ENCODE assay signal across 8 cellular contexts in the genomic region with DNA sequence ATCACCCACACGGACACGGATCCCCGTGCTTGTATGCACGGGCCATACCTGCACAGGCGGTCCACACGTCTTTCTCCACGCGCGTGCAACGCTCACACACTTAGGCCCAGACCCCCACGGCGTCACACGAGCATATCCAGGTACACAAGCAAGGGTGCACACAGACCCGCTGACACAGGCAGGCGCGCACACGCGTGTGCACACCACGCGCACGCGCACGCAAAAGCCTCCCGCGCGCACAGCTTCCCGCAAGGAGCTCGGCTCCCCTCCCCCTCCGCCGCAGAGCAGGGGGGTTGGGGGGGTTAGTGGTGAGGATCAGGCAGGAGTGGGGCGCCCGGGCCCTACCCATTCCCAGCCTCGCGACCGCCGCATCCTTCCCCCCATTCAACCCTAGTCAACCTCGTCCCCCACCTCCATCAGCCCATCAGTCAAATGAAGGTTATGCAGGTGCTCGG. TPM values are rescaled to one million over a fixed set of nuclear protein-coding genes. Genes with fewer than 3 reads are reported as not detected.
DNase-seq lines count a peak whose midpoint lies in the region; ATAC-seq and TF ChIP-seq lines count a peak whose summit lies in the region.

No MANE protein-coding gene starts in this region.

- H3K9ac ChIP-seq in PC-3 (ENCODE audit: low read length): peak overlapping the region; percentile 55
- H3K9ac ChIP-seq in stomach smooth muscle (ENCODE audit: low read length in 2 of 2): peak overlapping the region; percentile 47

- H3F3A ChIP-seq in PC-3 (ENCODE audit: low read length, unreplicated experiment): no peaks in the 10 kb centered on the region

- TF ChIP-seq CTCF in PC-3 (conservative IDR thresholded peaks at IDR 0.05; ENCODE audit: low read depth, low read length) (no peak), lung (IDR thresholded peaks at IDR 0.05; ENCODE audit: control extremely low read depth, extremely low read depth) (no peak)

- POLR2A ChIA-PET in PC-3 (lab: Charles Lee; ENCODE audit: unreplicated experiment): interaction anchor here (2.0 kb wide), 1 partner anchor 78 kb away, joined by 10 read pairs; a partner anchor contains a TSS

- peak overlapping the region; percentile 98 for H3K4me2 ChIP-seq in PC-3 (ENCODE audit: low read length)

- H3K27ac Mint-ChIP-seq in activated naive CD4-positive, alpha-beta T cell treated with anti-CD3 and anti-CD28 coated beads for 36 hours: peak overlapping the region; percentile 53

- peaks cover 9% of the 10 kb centered on the region for H3K36me3 Mint-ChIP-seq in activated naive CD4-positive, alpha-beta T cell treated with anti-CD3 and anti-CD28 coated beads for 36 hours (ENCODE audit: low read depth)

- peak overlapping the region; percentile 84 for H2AFZ ChIP-seq in PC-3 (ENCODE audit: low read length)

- H3K9me3 Mint-ChIP-seq in activated naive CD4-positive, alpha-beta T cell treated with anti-CD3 and anti-CD28 coated beads for 36 hours: no peaks in the 10 kb centered on the region

- no peaks in the 10 kb centered on the region for H3K9me2 ChIP-seq in PC-3 (replicated peaks; ENCODE audit: low read length)

- H3K4me1 ChIP-seq in PC-3 (ENCODE audit: insufficient read depth, low read length) (peaks cover 16% of the 10 kb centered on the region), lung (ENCODE audit: control insufficient read depth in 2 of 2, insufficient read depth in 2 of 2, low read length in 2 of 2) (peaks cover 4 to 8% of the 10 kb centered on the region in 2 donors), stomach smooth muscle (ENCODE audit: control insufficient read depth, insufficient read depth, low read length) (peaks cover 33% of the 10 kb centered on the region)

- no peaks in the 10 kb centered on the region for H3K27me3 ChIP-seq in PC-3 (ENCODE audit: low read length)
- no peaks in the 10 kb centered on the region for H3K27me3 ChIP-seq in lung (ENCODE audit: control insufficient read depth, insufficient read depth)
- H3K27me3 ChIP-seq in stomach smooth muscle (ENCODE audit: control insufficient read depth in 1 of 2, insufficient read depth in 2 of 2, low read length in 2 of 2): no peaks in the 10 kb centered on the region

- H3K79me2 ChIP-seq in PC-3 (ENCODE audit: low read length): peaks cover 23% of the 10 kb centered on the region

- H3K9me3 ChIP-seq in PC-3 (ENCODE audit: low read length): no peaks in the 10 kb centered on the region
- no peaks in the 10 kb centered on the region for H3K9me3 ChIP-seq in lung (ENCODE audit: control insufficient read depth in 2 of 2, insufficient read depth in 1 of 2, low read length in 1 of 2)
- H3K9me3 ChIP-seq in stomach smooth muscle (ENCODE audit: control insufficient read depth in 2 of 2, low read length in 2 of 2): no peaks in the 10 kb centered on the region

- H3K4me3 ChIP-seq in PC-3 (ENCODE audit: low read length) (peak overlapping the region; percentile 82), lung (peak overlapping the region; percentile 53), stomach smooth muscle (ENCODE audit: low read length in 2 of 2) (peak overlapping the region; percentile 90 to 92)

- peak overlapping the region; percentile 94 for H3K4me3 Mint-ChIP-seq in activated naive CD4-positive, alpha-beta T cell treated with anti-CD3 and anti-CD28 coated beads for 36 hours

- H3K36me3 ChIP-seq in PC-3 (ENCODE audit: low read depth, low read length) (peaks cover 4% of the 10 kb centered on the region; the same call in 1 of the 2 replicates), lung (ENCODE audit: control insufficient read depth in 2 of 2, insufficient read depth in 2 of 2, low read length in 2 of 2) (peaks cover 0 to 2% of the 10 kb centered on the region in 2 donors), stomach smooth muscle (ENCODE audit: control insufficient read depth in 2 of 2, insufficient read depth in 2 of 2, low read length in 2 of 2) (peaks cover 0 to 15% of the 10 kb centered on the region in 2 donors)

- H3K4me1 Mint-ChIP-seq in activated naive CD4-positive, alpha-beta T cell treated with anti-CD3 and anti-CD28 coated beads for 36 hours (ENCODE audit: low read depth): peaks cover 22% of the 10 kb centered on the region

- WGBS in lung, 2 donors: 1% methylated on average over 36 to 38 of the region's 38 CpGs

- no peak overlapping the region for H3K27ac ChIP-seq in PC-3 (ENCODE audit: low read length)
- H3K27ac ChIP-seq in lung (ENCODE audit: low read depth in 1 of 2, low read length in 1 of 2): peak overlapping the region; percentile 50 to 67
- peak overlapping the region; percentile 53 for H3K27ac ChIP-seq in stomach smooth muscle (ENCODE audit: low read length)

- ATAC-seq in PC-3 (peak; percentile 2), lung (ENCODE audit: insufficient read depth, low FRiP score) (no peak)

- CTCF ChIA-PET in activated naive CD4-positive, alpha-beta T cell treated with anti-CD3 and anti-CD28 coated beads for 36 hours (lab: Charles Lee): interaction anchor here (0.9 to 8.2 kb wide), 5 partner anchors 11 to 136 kb away, joined by 3 to 117 read pairs (median 5); a partner anchor contains a TSS
- CTCF ChIA-PET in PC-3 (lab: Charles Lee): interaction anchor here (0.5 to 1.2 kb wide), 2 partner anchors 28 to 49 kb away, joined by 3 to 6 read pairs; no protein-coding TSS in a partner anchor

- intact Hi-C loops in activated naive CD4-positive, alpha-beta T cell treated with anti-CD3 and anti-CD28 coated beads for 36 hours (cut with micrococcal nuclease): no loop called here
- intact Hi-C loops in PC-3 (cut with micrococcal nuclease): loop anchor here (10.0 kb wide), 2 partner anchors 121 to 211 kb away; a partner anchor contains a TSS

- H3K27me3 Mint-ChIP-seq in activated naive CD4-positive, alpha-beta T cell treated with anti-CD3 and anti-CD28 coated beads for 36 hours (ENCODE audit: low read depth): peaks cover under 1% of the 10 kb centered on the region

- peak; percentile 54 for DNase-seq in activated naive CD4-positive, alpha-beta T cell treated with anti-CD3 and anti-CD28 coated beads for 36 hours
- DNase-seq in activated naive CD4-positive, alpha-beta T cell treated with Interleukin-2 at 50 U/mL for 16 hours: no peak
- DNase-seq in PC-3: peak; percentile 30
- DNase-seq in cerebellum (ENCODE audit: low spot score): peak; percentile 69
- DNase-seq in lung (ENCODE audit: low spot score): no peak
- DNase-seq in mesenteric fat pad (ENCODE audit: low spot score): no peak
- DNase-seq in NCI-H1105 (lab: John Stamatoyannopoulos, UW): no peak

- H4K20me1 ChIP-seq in PC-3 (ENCODE audit: low read length): no peaks in the 10 kb centered on the region

- BruUV-seq in PC-3 (replicated peaks; lab: Mats Ljungman, UMichigan): TSS peak; percentile 31

RNA-seq across cellular contexts. Expression of a gene that starts 0.4 kb away (rescaled TPM):
- 1 to 10 TPM; 3.8 to 6.0 TPM for total RNA-seq in activated naive CD4-positive, alpha-beta T cell treated with anti-CD3 and anti-CD28 coated beads for 36 hours
- total RNA-seq in PC-3 (2014; rRNA removed) (5.7 and 6.7 TPM in 2 replicates), cerebellum (35.7 TPM), lung (1 to 10 TPM; 3.1 to 6.7 TPM), mesenteric fat pad (3.0 TPM)
- polyA plus RNA-seq in lung: 1 to 10 TPM; 1.1 to 1.5 TPM

RNA-seq across cellular contexts. Expression of a gene that starts 10.4 kb away (rescaled TPM):
- total RNA-seq in activated naive CD4-positive, alpha-beta T cell treated with anti-CD3 and anti-CD28 coated beads for 36 hours: 1 to 10 TPM; 6.3 to 6.5 TPM
- total RNA-seq in PC-3 (2014; rRNA removed) (34.2 and 44.7 TPM in 2 replicates), cerebellum (2.5 TPM), lung (10 to 100 TPM in 1 of 2 donors, 1 to 10 TPM in 1; 3.2 to 13.7 TPM), mesenteric fat pad (10.7 TPM)
- 10 to 100 TPM; 22.7 to 28.0 TPM for polyA plus RNA-seq in lung

RNA-seq across cellular contexts. Expression of a gene that starts 22.8 kb away (rescaled TPM):
- under 1 TPM in 1 of 2 experiments, not detected in 1; 0.10 TPM for total RNA-seq in activated naive CD4-positive, alpha-beta T cell treated with anti-CD3 and anti-CD28 coated beads for 36 hours
- total RNA-seq in PC-3 (2014; rRNA removed): 1.8 TPM in 1 of 2 replicates, not detected in the other
- 1.4 TPM for total RNA-seq in cerebellum
- total RNA-seq in lung: 10 to 100 TPM in 1 of 2 donors, 1 to 10 TPM in 1; 3.6 to 32.4 TPM
- polyA plus RNA-seq in lung: 1 to 10 TPM in 1 of 2 donors, under 1 TPM in 1; 0.32 to 4.8 TPM
- not detected for total RNA-seq in mesenteric fat pad

RNA-seq across cellular contexts. Expression of a gene that starts 29.8 kb away (rescaled TPM):
- total RNA-seq in activated naive CD4-positive, alpha-beta T cell treated with anti-CD3 and anti-CD28 coated beads for 36 hours: 10 to 100 TPM; 19.0 to 20.8 TPM
- total RNA-seq in PC-3 (2014; rRNA removed) (31.1 and 35.0 TPM in 2 replicates), cerebellum (0.54 TPM), lung (100 to 1,000 TPM; 205 to 612 TPM), mesenteric fat pad (236 TPM)
- polyA plus RNA-seq in lung: 1,000 to 10,000 TPM in 1 of 2 donors, 100 to 1,000 TPM in 1; 440 to 1,883 TPM

RNA-seq across cellular contexts. Expression of a gene that starts 50.5 kb away (rescaled TPM):
- 10 to 100 TPM; 16.1 to 16.3 TPM for total RNA-seq in activated naive CD4-positive, alpha-beta T cell treated with anti-CD3 and anti-CD28 coated beads for 36 hours
- total RNA-seq in PC-3 (2014; rRNA removed): 13.9 and 15.8 TPM in 2 replicates
- total RNA-seq in cerebellum: 21.2 TPM
- 10 to 100 TPM; 22.3 to 36.2 TPM for total RNA-seq in lung
- polyA plus RNA-seq in lung: 10 to 100 TPM in 1 of 2 donors, 1 to 10 TPM in 1; 7.0 to 18.4 TPM
- total RNA-seq in mesenteric fat pad: 14.8 TPM

Comparison
In these comparisons a context has a peak if more than half of its experiments do, and no peak if none do; other contexts are left out.
1. DNase-seq: peak in activated naive CD4-positive, alpha-beta T cell treated with anti-CD3 and anti-CD28 coated beads for 36 hours (single experiment), PC-3 (single experiment) and cerebellum (single experiment); none in activated naive CD4-positive, alpha-beta T cell treated with Interleukin-2 at 50 U/mL for 16 hours (single experiment), lung (single experiment), mesenteric fat pad (single experiment) and NCI-H1105 (single experiment).
2. Peak in every context shown above with its lines, with median percentiles within 50 percentile points of each other: H3K4me3 ChIP-seq.